ENCODE assay signal across 21 cellular contexts in the genomic region with DNA sequence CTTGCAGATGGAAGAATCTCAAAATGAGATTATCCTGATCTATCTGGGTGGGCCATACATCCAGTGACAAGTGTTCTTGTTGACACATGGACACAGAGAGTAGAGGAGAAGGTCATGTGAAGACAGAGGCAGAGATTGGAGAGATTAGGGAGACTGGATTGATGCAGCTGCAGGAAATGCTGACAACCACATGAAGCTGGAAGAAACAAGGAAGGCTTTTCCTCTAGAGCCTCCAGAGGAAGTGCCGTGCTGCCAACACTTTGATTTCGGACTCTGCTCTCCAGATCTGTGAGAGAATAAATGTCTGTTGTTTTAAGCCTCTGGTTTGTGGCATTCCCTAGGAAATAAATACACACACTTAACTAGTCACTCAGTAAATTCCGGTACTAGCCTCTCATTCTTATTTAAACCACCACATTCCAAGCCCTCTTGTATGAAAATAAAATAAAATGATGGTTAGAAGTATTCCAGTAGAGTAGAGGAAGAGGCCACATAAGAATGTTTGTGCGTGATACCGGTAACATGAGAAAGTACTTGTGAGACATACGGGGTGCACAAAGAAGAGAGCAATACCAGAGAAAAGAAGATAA.
DNase-seq lines count a peak whose midpoint lies in the region; ATAC-seq, FAIRE-seq and TF ChIP-seq lines count a peak whose summit lies in the region.
"Had no signal": no experiment of that assay in that cellular context is flagged by ENCODE, and none has a peak within 500 bp of the region (broad histone marks: within the 10 kb centered on the region; RNA-seq: fewer than 3 reads in every experiment).

No MANE protein-coding gene starts in this region.

- no peak overlapping the region for H3K56ac ChIP-seq in H1 (replicated peaks; ENCODE audit: insufficient read length, low read depth, low read length)

- H3K27me3 ChIP-seq in H1 (replicated peaks in 1 of 4; ENCODE audit: control insufficient read depth in 3 of 4, extremely low read depth in 1 of 4, insufficient read depth in 3 of 4, low read length in 3 of 4) = no peaks in the 10 kb centered on the region

- H3K9me3 ChIP-seq in H1 (ENCODE audit: insufficient read depth in 2 of 2, low read depth in 1 of 2, low read length in 1 of 2) = no peaks in the 10 kb centered on the region
- no peaks in the 10 kb centered on the region for H3K9me3 ChIP-seq in mucosa of descending colon
- H3K9me3 ChIP-seq: A549 had no signal

- H3K36me3 ChIP-seq in H1 (ENCODE audit: control insufficient read depth in 2 of 4, insufficient read depth in 4 of 4, low read length in 3 of 4) (no peaks in the 10 kb centered on the region), mucosa of descending colon (ENCODE audit: low read depth) (no peaks in the 10 kb centered on the region)

- H3K4me1 ChIP-seq in H1 (replicated peaks in 1 of 4; ENCODE audit: control insufficient read depth in 3 of 4, insufficient read depth in 4 of 4, low read length in 3 of 4) = no peaks in the 10 kb centered on the region
- H3K4me1 ChIP-seq in mucosa of descending colon (ENCODE audit: low read depth) = no peaks in the 10 kb centered on the region
- H3K4me1 ChIP-seq: A549 had no signal

- no peak overlapping the region for H2BK120ac ChIP-seq in H1 (replicated peaks; ENCODE audit: low read depth, low read length)

- no peak overlapping the region for H4K5ac ChIP-seq in H1 (ENCODE audit: insufficient read length, low read depth, low read length)

- no peak for TF ChIP-seq CTCF in H1 (IDR thresholded peaks at IDR 0.05; ENCODE audit: control extremely low read depth in 1 of 3, insufficient read depth in 1 of 3, low read depth in 1 of 3, low read length in 3 of 3)
- TF ChIP-seq CTCF in mucosa of descending colon (IDR thresholded peaks at IDR 0.05) = no peak

- WGBS in H1 (ENCODE audit: extremely low coverage in 1 of 2, insufficient coverage in 1 of 2, insufficient read length in 1 of 2, insufficient replicate concordance in 2 of 2, low coverage in 1 of 2, low lambda C conversion rate in 2 of 2, missing lambda C conversion rate in 1 of 2), 2 experiments = 88% methylated on average over 6 of the region's 6 CpGs; no CpG with 5 or more reads in 1 of the 2 experiments

- H3K27me3 Mint-ChIP-seq in activated CD4-positive, alpha-beta memory T cell treated with anti-CD3 and anti-CD28 coated beads for 36 hours = no peaks in the 10 kb centered on the region
- H3K27me3 Mint-ChIP-seq: CD4-positive, alpha-beta T cell; type B pancreatic cell had no signal

- H3K4me3 ChIP-seq in H1 (ENCODE audit: extremely low read depth in 1 of 4, insufficient read depth in 2 of 4, low read depth in 3 of 4, low read length in 4 of 4) (no peak overlapping the region), mucosa of descending colon (no peak overlapping the region)
- H3K4me3 ChIP-seq: A549, PC-9, skin epidermis had no signal

- TF ChIP-seq RAD21 in H1 (IDR thresholded peaks at IDR 0.05 in 1 of 2, conservative IDR thresholded peaks at IDR 0.05 in 1 of 2; ENCODE audit: low read depth in 2 of 2, low read length in 2 of 2) = no peak

- no peak overlapping the region for H3K27ac ChIP-seq in H1 (ENCODE audit: low read depth, low read length)
- H3K27ac ChIP-seq: A549, KMS-11, PC-9, skin epidermis had no signal

- H4K8ac ChIP-seq in H1 (ENCODE audit: extremely low read depth, insufficient read depth, low read length) = no peak overlapping the region

- no peak overlapping the region for H2BK12ac ChIP-seq in H1 (ENCODE audit: low read depth, low read length)

- no peak overlapping the region for H3K9ac ChIP-seq in H1 (replicated peaks in 1 of 4; ENCODE audit: extremely low read depth in 1 of 4, low read depth in 3 of 4, low read length in 3 of 4)
- H3K9ac ChIP-seq: KMS-11 had no signal

- ATAC-seq in Right ventricle myocardium superior (ENCODE audit: poor library complexity) (peak; percentile 78), left cardiac atrium (no peak), mucosa of descending colon (peak; percentile 94), GM21786 (IDR thresholded peaks at IDR 0.05; ENCODE audit: unreplicated experiment) (no peak)
- ATAC-seq: A549; activated T-cell treated with anti-CD3 and anti-CD28 coated beads, Interleukin-2, amount 50 U/mL, for 4 hours had no signal

- H2BK15ac ChIP-seq in H1 (ENCODE audit: low read length) = no peak overlapping the region

- no peak overlapping the region for H3K4ac ChIP-seq in H1 (replicated peaks; ENCODE audit: insufficient read length, low read depth, low read length)

- H2AK5ac ChIP-seq in H1 (ENCODE audit: low read depth, low read length) = no peak overlapping the region

- no peak for TF ChIP-seq POLR2A in H1 (IDR thresholded peaks at IDR 0.05; ENCODE audit: control extremely low read depth in 1 of 2, low read depth in 2 of 2, low read length in 2 of 2)

- DNase-seq in Right ventricle myocardium superior = peak; percentile 38
- DNase-seq in left cardiac atrium = no peak
- no peak for DNase-seq in H1 (ENCODE audit: low read depth in 1 of 2, low spot score in 2 of 2)
- DNase-seq in mucosa of descending colon = peak in 2 of 3 donors; percentile 31 to 53
- no peak for DNase-seq in cerebellar cortex (ENCODE audit: low spot score)
- no peak for DNase-seq in RKO (ENCODE audit: low spot score)
- DNase-seq in activated CD4-positive, alpha-beta memory T cell treated with anti-CD3 and anti-CD28 coated beads for 36 hours = no peak
- DNase-seq: activated T-cell treated with anti-CD3 and anti-CD28 coated beads, Interleukin-2, amount 50 U/mL, for 4 hours; CD4-positive, alpha-beta T cell; effector CD8-positive, alpha-beta T cell; kidney glomerular epithelial cell; NCI-H1092 treated with DMSO at 0.1 percent for 48 hours; NCI-H526 treated with DMSO at 0.1 percent for 48 hours; PC-9 had no signal

- no peaks in the 10 kb centered on the region for H3K9me3 Mint-ChIP-seq in activated CD4-positive, alpha-beta memory T cell treated with anti-CD3 and anti-CD28 coated beads for 36 hours
- H3K9me3 Mint-ChIP-seq: activated T-cell treated with anti-CD3 and anti-CD28 coated beads, Interleukin-2, amount 50 U/mL, for 4 hours; CD4-positive, alpha-beta T cell; type B pancreatic cell had no signal

- no peak overlapping the region for H3K4me3 Mint-ChIP-seq in activated CD4-positive, alpha-beta memory T cell treated with anti-CD3 and anti-CD28 coated beads for 36 hours
- H3K4me3 Mint-ChIP-seq: activated T-cell treated with anti-CD3 and anti-CD28 coated beads, Interleukin-2, amount 50 U/mL, for 4 hours; CD4-positive, alpha-beta T cell; type B pancreatic cell had no signal

- H4K91ac ChIP-seq in H1 (replicated peaks; ENCODE audit: insufficient read length, low read length) = no peak overlapping the region

- H3K27ac Mint-ChIP-seq in activated CD4-positive, alpha-beta memory T cell treated with anti-CD3 and anti-CD28 coated beads for 36 hours = no peak overlapping the region
- H3K27ac Mint-ChIP-seq: CD4-positive, alpha-beta T cell; type B pancreatic cell had no signal

- H3K79me1 ChIP-seq in H1 (ENCODE audit: low read depth, low read length) = no peaks in the 10 kb centered on the region

- no peak overlapping the region for H3K14ac ChIP-seq in H1 (ENCODE audit: insufficient read length)

- CTCF ChIA-PET in H1 (lab: Charles Lee; ENCODE audit: partially characterized antibody) = no interaction called here
- CTCF ChIA-PET in activated CD4-positive, alpha-beta memory T cell treated with anti-CD3 and anti-CD28 coated beads for 36 hours (lab: Charles Lee) = no interaction called here

- H2AFZ ChIP-seq in H1 (ENCODE audit: low read length) = peak overlapping the region; percentile 10; the same call in 1 of the 2 replicates
- H2AFZ ChIP-seq: PC-9 had no signal

- no peaks in the 10 kb centered on the region for H4K20me1 ChIP-seq in H1 (replicated peaks in 1 of 2; ENCODE audit: control insufficient read depth in 1 of 2, insufficient read depth in 2 of 2, low read length in 2 of 2)

- POLR2A ChIA-PET in H1 (lab: Charles Lee; ENCODE audit: partially characterized antibody) = no interaction called here
- POLR2A ChIA-PET in activated CD4-positive, alpha-beta memory T cell treated with anti-CD3 and anti-CD28 coated beads for 36 hours (lab: Charles Lee) = no interaction called here

- no peak overlapping the region for H3K18ac ChIP-seq in H1 (ENCODE audit: extremely low read depth, low read length)

- no peak overlapping the region for H3K23ac ChIP-seq in H1 (ENCODE audit: insufficient read length)

- no peak for TF ChIP-seq EP300 in H1 (IDR thresholded peaks at IDR 0.05; ENCODE audit: borderline replicate concordance in 1 of 2, low read depth in 2 of 2, low read length in 2 of 2)

- peaks cover 8% of the 10 kb centered on the region for H3K4me1 Mint-ChIP-seq in activated CD4-positive, alpha-beta memory T cell treated with anti-CD3 and anti-CD28 coated beads for 36 hours (ENCODE audit: low read depth)

- H2BK5ac ChIP-seq in H1 (ENCODE audit: low read depth, low read length) = no peak overlapping the region

- H3K4me2 ChIP-seq in H1 (ENCODE audit: insufficient read depth in 1 of 2, low read depth in 2 of 2, low read length in 2 of 2) = no peak overlapping the region
- H3K4me2 ChIP-seq: A549, KMS-11, PC-9 had no signal

- H3K23me2 ChIP-seq in H1 (ENCODE audit: low read depth, low read length) = no peaks in the 10 kb centered on the region

- intact Hi-C loops in Right ventricle myocardium superior (cut with DNase I) (no loop called here), left cardiac atrium (cut with DNase I) (no loop called here), mucosa of descending colon (cut with DNase I, micrococcal nuclease) (no loop called here)
- intact Hi-C loops in activated CD4-positive, alpha-beta memory T cell treated with anti-CD3 and anti-CD28 coated beads for 36 hours (cut with micrococcal nuclease) = no loop called here

- H3K36me3 Mint-ChIP-seq in activated CD4-positive, alpha-beta memory T cell treated with anti-CD3 and anti-CD28 coated beads for 36 hours = no peaks in the 10 kb centered on the region
- H3K36me3 Mint-ChIP-seq: type B pancreatic cell had no signal

- FAIRE-seq in H1 (lab: Jason Lieb, UNC) = no peak
- FAIRE-seq: A549, GM18507, H54 had no signal

- H3K79me2 ChIP-seq in H1 (ENCODE audit: control insufficient read depth in 1 of 2, insufficient read depth in 2 of 2, low read length in 2 of 2) = no peaks in the 10 kb centered on the region

- no peak overlapping the region for H2BK20ac ChIP-seq in H1 (ENCODE audit: low read length)

TF ChIP-seq in H1, 55 proteins besides CTCF, POLR2A, EP300 and RAD21 (continues in another document):
- TF ChIP-seq NRF1 (IDR thresholded peaks at IDR 0.05; ENCODE audit: low read depth, low read length) (no peak), ATF2 (IDR thresholded peaks at IDR 0.05; ENCODE audit: low read length) (no peak), ASH2L (IDR thresholded peaks at IDR 0.05; ENCODE audit: low read length) (no peak)

Comparison
In these comparisons a context has a peak if more than half of its experiments do, and no peak if none do; other contexts are left out.
1. ATAC-seq: peak in Right ventricle myocardium superior (single experiment) and mucosa of descending colon (single experiment); none in left cardiac atrium (0 of 2) and GM21786 (single experiment).
2. DNase-seq: peak in Right ventricle myocardium superior (single experiment) and mucosa of descending colon (2 of 3); none in left cardiac atrium (single experiment), H1 (0 of 2), cerebellar cortex (single experiment), RKO (single experiment) and activated CD4-positive, alpha-beta memory T cell treated with anti-CD3 and anti-CD28 coated beads for 36 hours (single experiment).